In the genomic region with DNA sequence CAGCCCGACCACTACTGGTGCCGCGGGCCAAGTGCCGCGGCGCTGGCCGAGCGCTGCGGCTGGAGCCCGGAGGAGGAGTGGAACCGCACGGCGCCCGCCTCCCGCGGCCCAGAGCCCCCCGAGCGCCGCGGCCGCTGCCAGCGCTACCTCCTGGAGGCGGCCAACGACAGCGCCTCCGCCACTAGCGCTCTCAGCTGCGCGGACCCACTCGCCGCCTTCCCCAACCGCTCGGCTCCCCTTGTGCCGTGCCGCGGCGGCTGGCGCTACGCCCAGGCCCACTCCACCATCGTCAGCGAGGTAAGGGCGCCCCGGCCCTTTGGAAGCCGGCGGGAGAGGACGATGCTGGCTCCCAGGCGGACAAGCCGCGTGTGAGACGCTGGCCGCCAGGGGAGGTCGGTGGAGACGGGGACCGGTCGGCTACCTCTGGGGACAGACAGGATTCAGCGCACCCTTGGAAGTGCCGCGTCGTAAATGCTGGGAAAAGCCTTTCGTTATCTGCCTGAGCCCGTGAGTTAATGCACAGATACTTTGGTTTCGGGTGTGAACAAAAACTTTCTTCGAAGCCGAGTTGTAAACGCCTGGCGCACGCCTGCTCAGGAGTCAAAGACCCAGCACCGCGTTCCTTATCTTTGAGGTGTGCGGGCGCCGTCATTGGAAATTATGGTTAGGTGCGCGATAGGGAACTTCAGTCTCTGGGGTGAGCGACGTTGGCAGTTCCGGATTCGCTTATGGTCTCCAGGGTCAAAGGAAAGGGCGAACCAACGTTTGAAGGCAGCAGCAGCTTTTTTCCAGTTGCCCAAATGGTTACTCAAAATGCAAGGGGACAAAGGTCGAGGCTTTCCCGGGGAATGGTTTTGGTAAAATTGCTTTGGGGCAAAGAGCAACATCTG, we compare ENCODE assay signal across 9 cellular contexts. TPM values are rescaled to one million over a fixed set of nuclear protein-coding genes. Genes with fewer than 3 reads are reported as not detected.
DNase-seq lines count a peak whose midpoint lies in the region; ATAC-seq and TF ChIP-seq lines count a peak whose summit lies in the region.
"Had no signal": no experiment of that assay in that cellular context is flagged by ENCODE, and none has a peak within 500 bp of the region (broad histone marks: within the 10 kb centered on the region; RNA-seq: fewer than 3 reads in every experiment).

No MANE protein-coding gene starts in this region.

- TSS peak; percentile 46 for BruUV-seq in Calu3 (replicated peaks; lab: Mats Ljungman, UMichigan)

- no peaks in the 10 kb centered on the region for H3K9me3 Mint-ChIP-seq in Calu3 (ENCODE audit: low read depth, unreplicated experiment)
- H3K9me3 Mint-ChIP-seq in activated T-helper 2 cell treated with anti-CD3 and anti-CD28 coated beads, Interferon-gamma antibody, Interleukin-2, Interleukin-4, amounts not matched to agents 10 μg/mL and 5 μg/mL and 100 μg/mL, durations not matched to agents 14 hours and 24 hours and 36 hours: no peaks in the 10 kb centered on the region

- no peak overlapping the region for H3K27ac ChIP-seq in parathyroid adenoma

- H3K9ac ChIP-seq in parathyroid adenoma: no peak overlapping the region

- peak overlapping the region; percentile 81 for H3K4me2 ChIP-seq in parathyroid adenoma (ENCODE audit: low read length)

- H3K36me3 Mint-ChIP-seq in Calu3 (ENCODE audit: insufficient read depth, unreplicated experiment): peaks cover 24% of the 10 kb centered on the region
- no peaks in the 10 kb centered on the region for H3K36me3 Mint-ChIP-seq in activated T-helper 2 cell treated with anti-CD3 and anti-CD28 coated beads, Interferon-gamma antibody, Interleukin-2, Interleukin-4, amounts not matched to agents 10 μg/mL and 5 μg/mL and 100 μg/mL, durations not matched to agents 14 hours and 24 hours and 36 hours (ENCODE audit: low read depth)

- H3K27me3 ChIP-seq in parathyroid adenoma (ENCODE audit: control insufficient read depth, insufficient read depth, low read length): no peaks in the 10 kb centered on the region

- no peak for TF ChIP-seq CTCF in Calu3 (IDR thresholded peaks at IDR 0.05; ENCODE audit: unreplicated experiment)
- TF ChIP-seq CTCF in parathyroid adenoma (IDR thresholded peaks at IDR 0.05): no peak

- intact Hi-C loops in Calu3 (cut with micrococcal nuclease; ENCODE audit: unreplicated experiment): loop anchor here (2.0 to 5.0 kb wide), 2 partner anchors 44 to 210 kb away; no protein-coding TSS in a partner anchor
- intact Hi-C loops in Right ventricle myocardium superior (cut with DNase I): no loop called here
- intact Hi-C loops in activated T-helper 2 cell treated with anti-CD3 and anti-CD28 coated beads, Interferon-gamma antibody, Interleukin-2, Interleukin-4, amounts not matched to agents 10 μg/mL and 5 μg/mL and 100 μg/mL, durations not matched to agents 14 hours and 24 hours and 36 hours (cut with micrococcal nuclease): no loop called here

- no peaks in the 10 kb centered on the region for H3K9me3 ChIP-seq in parathyroid adenoma (ENCODE audit: control insufficient read depth, low read length)

- no peaks in the 10 kb centered on the region for H3K4me1 ChIP-seq in parathyroid adenoma

- H3K27ac Mint-ChIP-seq in Calu3 (ENCODE audit: unreplicated experiment): peak overlapping the region; percentile 73
- no peak overlapping the region for H3K27ac Mint-ChIP-seq in activated T-helper 2 cell treated with anti-CD3 and anti-CD28 coated beads, Interferon-gamma antibody, Interleukin-2, Interleukin-4, amounts not matched to agents 10 μg/mL and 5 μg/mL and 100 μg/mL, durations not matched to agents 14 hours and 24 hours and 36 hours

- no peaks in the 10 kb centered on the region for H3K27me3 Mint-ChIP-seq in Calu3 (ENCODE audit: unreplicated experiment)
- H3K27me3 Mint-ChIP-seq in activated T-helper 2 cell treated with anti-CD3 and anti-CD28 coated beads, Interferon-gamma antibody, Interleukin-2, Interleukin-4, amounts not matched to agents 10 μg/mL and 5 μg/mL and 100 μg/mL, durations not matched to agents 14 hours and 24 hours and 36 hours (ENCODE audit: low read depth): peaks cover 64% of the 10 kb centered on the region

- CTCF ChIA-PET in Calu3 (lab: Charles Lee): no interaction called here

- ATAC-seq in Right ventricle myocardium superior (ENCODE audit: poor library complexity) (peak; percentile 75), GM18873 (IDR thresholded peaks at IDR 0.05; ENCODE audit: low FRiP score, unreplicated experiment) (no peak)

- DNase-seq in Calu3: peak; percentile 58
- peak; percentile 56 for DNase-seq in SW480 (ENCODE audit: low spot score)
- peak; percentile 54 for DNase-seq in Right ventricle myocardium superior
- DNase-seq in medulla oblongata (ENCODE audit: extremely low spot score): no peak
- no peak for DNase-seq in dedifferentiated amniotic fluid mesenchymal stem cell (ENCODE audit: extremely low spot score)
- no peak for DNase-seq in activated T-helper 2 cell treated with anti-CD3 and anti-CD28 coated beads, Interferon-gamma antibody, Interleukin-2, Interleukin-4, amounts not matched to agents 10 μg/mL and 5 μg/mL and 100 μg/mL, durations not matched to agents 14 hours and 24 hours and 36 hours (ENCODE audit: low spot score)

- H3K4me3 ChIP-seq in parathyroid adenoma (ENCODE audit: low read depth, low read length): peak overlapping the region; percentile 20

- H3K36me3 ChIP-seq in parathyroid adenoma (ENCODE audit: control insufficient read depth, insufficient read depth, low read length): no peaks in the 10 kb centered on the region

- peaks cover 16% of the 10 kb centered on the region for H3K4me1 Mint-ChIP-seq in Calu3 (ENCODE audit: low read depth, unreplicated experiment)
- H3K4me1 Mint-ChIP-seq in activated T-helper 2 cell treated with anti-CD3 and anti-CD28 coated beads, Interferon-gamma antibody, Interleukin-2, Interleukin-4, amounts not matched to agents 10 μg/mL and 5 μg/mL and 100 μg/mL, durations not matched to agents 14 hours and 24 hours and 36 hours (ENCODE audit: low read depth): peaks cover 4% of the 10 kb centered on the region

- H2AFZ ChIP-seq in parathyroid adenoma: peak overlapping the region; percentile 62

- H3K4me3 Mint-ChIP-seq in Calu3 (ENCODE audit: low read depth, unreplicated experiment): peak overlapping the region; percentile 83
- H3K4me3 Mint-ChIP-seq in activated T-helper 2 cell treated with anti-CD3 and anti-CD28 coated beads, Interferon-gamma antibody, Interleukin-2, Interleukin-4, amounts not matched to agents 10 μg/mL and 5 μg/mL and 100 μg/mL, durations not matched to agents 14 hours and 24 hours and 36 hours (ENCODE audit: low read depth): no peak overlapping the region

- no peaks in the 10 kb centered on the region for H3K79me2 ChIP-seq in parathyroid adenoma

RNA-seq across cellular contexts. Expression of a gene that starts 0.6 kb away (rescaled TPM):
- total RNA-seq in Calu3 (2022) (3.3 and 8.1 TPM in 2 replicates), Right ventricle myocardium superior (1.2 TPM)
- total RNA-seq in activated T-helper 2 cell treated with anti-CD3 and anti-CD28 coated beads, Interferon-gamma antibody, Interleukin-2, Interleukin-4, amounts not matched to agents 10 μg/mL and 5 μg/mL and 100 μg/mL, durations not matched to agents 14 hours and 24 hours and 36 hours: not detected in 2 replicates
- total RNA-seq: activated CD8-positive, alpha-beta memory T cell treated with anti-CD3 and anti-CD28 coated beads for 36 hours had no signal

Comparison
In these comparisons a context has a peak if more than half of its experiments do, and no peak if none do; other contexts are left out.
1. DNase-seq: peak in Calu3 (single experiment), SW480 (single experiment) and Right ventricle myocardium superior (single experiment); none in medulla oblongata (single experiment), dedifferentiated amniotic fluid mesenchymal stem cell (single experiment) and activated T-helper 2 cell treated with anti-CD3 and anti-CD28 coated beads, Interferon-gamma antibody, Interleukin-2, Interleukin-4, amounts not matched to agents 10 μg/mL and 5 μg/mL and 100 μg/mL, durations not matched to agents 14 hours and 24 hours and 36 hours (single experiment).